ENCODE assay signal across 19 cellular contexts in the genomic region with DNA sequence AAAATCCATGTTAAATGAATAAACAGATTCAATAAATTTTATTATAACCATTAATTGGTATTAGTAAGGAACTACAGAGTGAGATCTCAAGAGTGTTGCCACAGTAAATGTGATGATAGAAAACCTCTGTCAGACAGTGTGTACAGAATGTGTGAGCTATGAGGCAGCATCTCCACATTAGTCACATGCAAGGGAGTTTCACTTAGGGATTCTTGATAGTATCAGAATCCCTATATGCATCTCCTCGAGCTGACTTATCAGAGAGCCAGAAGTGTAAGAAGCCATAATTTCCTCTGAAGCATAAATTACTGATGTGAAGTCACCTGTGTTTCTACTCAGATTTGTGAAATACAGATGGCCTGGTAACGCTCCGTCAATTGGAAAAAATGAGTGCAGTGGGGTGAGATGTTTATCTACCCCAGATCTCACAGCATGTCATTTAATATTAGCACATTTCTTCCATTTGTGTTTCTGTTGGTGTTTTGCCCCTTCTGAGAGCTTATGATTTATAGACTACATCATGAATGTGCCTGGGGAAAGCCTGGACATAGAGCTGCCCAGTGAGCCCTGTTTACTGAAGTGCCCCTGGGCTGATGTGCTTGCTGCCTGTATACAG.
"Had no signal": no experiment of that assay in that cellular context is flagged by ENCODE, and none has a peak within 500 bp of the region (broad histone marks: within the 10 kb centered on the region; RNA-seq: fewer than 3 reads in every experiment).

No MANE protein-coding gene starts in this region.

- H3K4me1 Mint-ChIP-seq: mesothelial cell of epicardium; stimulated activated memory B cell treated with anti-CD40 and anti-IgM and Interleukin-4, amounts not matched to agents 10 μg/mL and 1 μg/mL and 100 μg/mL, for 72 hours had no signal

- H3K9me3 Mint-ChIP-seq: activated T-cell treated with anti-CD3 and anti-CD28 coated beads, Interleukin-2, amount 50 U/mL, for 4 hours had no signal

- ATAC-seq: naive thymus-derived CD8-positive, alpha-beta T cell; stimulated activated memory B cell treated with anti-CD40 and anti-IgM and Interleukin-4, amounts not matched to agents 10 μg/mL and 1 μg/mL and 100 μg/mL, for 72 hours had no signal

- DNase-seq: activated CD4-positive, CD25-positive, alpha-beta regulatory T cell; activated CD8-positive, alpha-beta memory T cell treated with anti-CD3 and anti-CD28 coated beads for 24 hours; activated CD8-positive, alpha-beta memory T cell treated with anti-CD3 and anti-CD28 coated beads, Interleukin-2, amount 50 U/mL, for 4 hours; activated gamma-delta T cell; activated naive CD4-positive, alpha-beta T cell treated with anti-CD3 and anti-CD28 coated beads, Interleukin-2, amount 50 U/mL, for 16 hours; activated T-cell treated with anti-CD3 and anti-CD28 coated beads, Interleukin-2, amount 50 U/mL, for 4 hours; aorta; hippocampal formation; kidney glomerular epithelial cell; left ventricle myocardium inferior; naive thymus-derived CD8-positive, alpha-beta T cell; sigmoid colon; stimulated activated CD4-positive, alpha-beta T cell treated with anti-CD3 and anti-CD28 coated beads, Interleukin-15, amount 100 ng/mL, for 24 hours; testis had no signal

- H3K36me3 Mint-ChIP-seq: brain; mesothelial cell of epicardium; stimulated activated memory B cell treated with anti-CD40 and anti-IgM and Interleukin-4, amounts not matched to agents 10 μg/mL and 1 μg/mL and 100 μg/mL, for 72 hours; type B pancreatic cell had no signal

- H3K4me3 Mint-ChIP-seq: activated T-cell treated with anti-CD3 and anti-CD28 coated beads, Interleukin-2, amount 50 U/mL, for 4 hours; brain; mesothelial cell of epicardium; naive thymus-derived CD8-positive, alpha-beta T cell; stimulated activated memory B cell treated with anti-CD40 and anti-IgM and Interleukin-4, amounts not matched to agents 10 μg/mL and 1 μg/mL and 100 μg/mL, for 72 hours; T-helper 1 cell treated with Interleukin-12 subunit alpha and Interleukin-12 subunit beta and Interleukin-4 antibody, amounts not matched to agents 30 μg/mL and 1 μg/mL, for 36 hours; type B pancreatic cell had no signal

- H3K27ac Mint-ChIP-seq: mesothelial cell of epicardium; naive thymus-derived CD8-positive, alpha-beta T cell; stimulated activated memory B cell treated with anti-CD40 and anti-IgM and Interleukin-4, amounts not matched to agents 10 μg/mL and 1 μg/mL and 100 μg/mL, for 72 hours; T-helper 1 cell treated with Interleukin-12 subunit alpha and Interleukin-12 subunit beta and Interleukin-4 antibody, amounts not matched to agents 30 μg/mL and 1 μg/mL, for 36 hours; type B pancreatic cell had no signal
